Comparison of ENCODE assay signal across 21 cellular contexts in genomic region chr7:44216521-44217030, GRCh38. TPM values are rescaled to one million over a fixed set of nuclear protein-coding genes. Genes with fewer than 3 reads are reported as not detected.
DNase-seq lines count a peak whose midpoint lies in the region; ATAC-seq and TF ChIP-seq lines count a peak whose summit lies in the region.
"Had no signal": no experiment of that assay in that cellular context is flagged by ENCODE, and none has a peak within 500 bp of the region (broad histone marks: within the 10 kb centered on the region; RNA-seq: fewer than 3 reads in every experiment).

No MANE protein-coding gene starts in this region.

- H3K27me3 ChIP-seq in H7 (ENCODE audit: control insufficient read depth, insufficient read depth, low read length) (no peaks in the 10 kb centered on the region), layer of hippocampus (ENCODE audit: control insufficient read depth, insufficient read depth, low read length) (no peaks in the 10 kb centered on the region), endodermal cell (ENCODE audit: control insufficient read depth, insufficient read depth, low read length, poor library complexity, severe bottlenecking) (no peaks in the 10 kb centered on the region)
- H3K27me3 ChIP-seq: heart left ventricle, transverse colon had no signal

- H3K9me3 Mint-ChIP-seq in WTC11 (no peaks in the 10 kb centered on the region), endodermal cell (no peaks in the 10 kb centered on the region)
- H3K9me3 Mint-ChIP-seq: activated naive CD4-positive, alpha-beta T cell treated with anti-CD3 and anti-CD28 coated beads, Interleukin-2, amount 50 U/mL, for 24 hours; activated T-cell treated with anti-CD3 and anti-CD28 coated beads, Interleukin-2, amount 50 U/mL, for 4 hours; CD8-positive, alpha-beta T cell had no signal

- TF ChIP-seq CTCF in WTC11 (IDR thresholded peaks at IDR 0.05) = no peak
- no peak for TF ChIP-seq CTCF in endodermal cell (conservative IDR thresholded peaks at IDR 0.05)

- H3K27ac ChIP-seq in layer of hippocampus (ENCODE audit: low read depth, low read length) = peak overlapping the region; percentile 21
- H3K27ac ChIP-seq in endodermal cell (ENCODE audit: low read depth, low read length) = no peak overlapping the region
- H3K27ac ChIP-seq: heart left ventricle, parathyroid adenoma, stomach, transverse colon had no signal

- CTCF ChIA-PET in WTC11 (lab: Charles Lee) = interaction anchor here (1.1 to 3.5 kb wide), 4 partner anchors 16 to 85 kb away, joined by 3 to 21 read pairs (median 10); partner anchors contain the start of gene YKT6

- no peak overlapping the region for H3K9ac ChIP-seq in endodermal cell (ENCODE audit: extremely low read depth, low read length, poor library complexity, severe bottlenecking)
- H3K9ac ChIP-seq: parathyroid adenoma had no signal

- ATAC-seq in WTC11 (no peak), HG03095 (IDR thresholded peaks at IDR 0.05; ENCODE audit: unreplicated experiment) (no peak)
- ATAC-seq: activated T-cell treated with anti-CD3 and anti-CD28 coated beads, Interleukin-2, amount 50 U/mL, for 4 hours; CD8-positive, alpha-beta T cell had no signal

- peaks cover 5% of the 10 kb centered on the region for H3K36me3 ChIP-seq in H7 (replicated peaks; ENCODE audit: control insufficient read depth, insufficient read depth, low read length)
- peaks cover 28% of the 10 kb centered on the region for H3K36me3 ChIP-seq in endodermal cell (ENCODE audit: control insufficient read depth, insufficient read depth, low read length)

- H3K4me3 ChIP-seq in H7 (ENCODE audit: insufficient read depth, low read depth, low read length) (no peak overlapping the region), endodermal cell (ENCODE audit: low read length) (no peak overlapping the region)
- H3K4me3 ChIP-seq: heart left ventricle, lung, stomach, transverse colon had no signal

- H3K36me3 Mint-ChIP-seq in WTC11 = peaks cover 7% of the 10 kb centered on the region
- peaks cover 8% of the 10 kb centered on the region for H3K36me3 Mint-ChIP-seq in endodermal cell (ENCODE audit: low read depth)

- H3K4me1 Mint-ChIP-seq in WTC11 = peaks cover 27% of the 10 kb centered on the region
- H3K4me1 Mint-ChIP-seq in endodermal cell = peaks cover 12% of the 10 kb centered on the region
- H3K4me1 Mint-ChIP-seq: activated naive CD4-positive, alpha-beta T cell treated with anti-CD3 and anti-CD28 coated beads, Interleukin-2, amount 50 U/mL, for 24 hours had no signal

- POLR2A ChIA-PET in WTC11 (lab: Charles Lee) = no interaction called here

- H3K4me1 ChIP-seq in endodermal cell (ENCODE audit: control insufficient read depth, insufficient read depth, low read length) = no peaks in the 10 kb centered on the region
- H3K4me1 ChIP-seq: stomach, transverse colon had no signal

- WGBS in endodermal cell (ENCODE audit: insufficient coverage in 1 of 2, insufficient read length in 1 of 2), 2 experiments = 89 to 91% methylated on average over 6 to 9 of the region's 9 CpGs

- H3K27ac Mint-ChIP-seq in WTC11 = no peak overlapping the region
- no peak overlapping the region for H3K27ac Mint-ChIP-seq in endodermal cell
- H3K27ac Mint-ChIP-seq: activated naive CD4-positive, alpha-beta T cell treated with anti-CD3 and anti-CD28 coated beads, Interleukin-2, amount 50 U/mL, for 24 hours; CD8-positive, alpha-beta T cell had no signal

- H3K4me3 Mint-ChIP-seq in WTC11 = no peak overlapping the region
- no peak overlapping the region for H3K4me3 Mint-ChIP-seq in endodermal cell
- H3K4me3 Mint-ChIP-seq: activated naive CD4-positive, alpha-beta T cell treated with anti-CD3 and anti-CD28 coated beads, Interleukin-2, amount 50 U/mL, for 24 hours; activated T-cell treated with anti-CD3 and anti-CD28 coated beads, Interleukin-2, amount 50 U/mL, for 4 hours; CD8-positive, alpha-beta T cell had no signal

- DNase-seq in H7 (peak; percentile 48), WTC11 (ENCODE audit: low spot score) (peak; percentile 6), posterior vena cava (ENCODE audit: low spot score) (peak; percentile 79), DMS153 (lab: John Stamatoyannopoulos, UW) (no peak), endodermal cell (no peak), islet precursor cell (no peak)
- DNase-seq: activated CD4-positive, alpha-beta T cell treated with anti-CD3 and anti-CD28 coated beads for 1 hour; activated T-cell treated with anti-CD3 and anti-CD28 coated beads, Interleukin-2, amount 50 U/mL, for 4 hours; CD8-positive, alpha-beta T cell; KG1; NCI-H187 treated with DMSO at 0.1 percent for 48 hours; NCI-H446; stimulated activated CD4-positive, alpha-beta T cell treated with anti-CD3 and anti-CD28 coated beads, Interleukin-4, amount 100 ng/mL, for 4 hours; stomach; transverse colon had no signal

- intact Hi-C loops in posterior vena cava (cut with DNase I) = loop anchor here in 1 of 2 donors (1.0 to 10.0 kb wide), 2 partner anchors 32 to 248 kb away; no protein-coding TSS in a partner anchor

- H3K9me3 ChIP-seq in endodermal cell (ENCODE audit: control insufficient read depth, low read length) = no peaks in the 10 kb centered on the region
- H3K9me3 ChIP-seq: heart left ventricle, transverse colon had no signal

- H3K27me3 Mint-ChIP-seq in WTC11 (ENCODE audit: low read depth) (no peaks in the 10 kb centered on the region), endodermal cell (ENCODE audit: insufficient read depth) (no peaks in the 10 kb centered on the region)
- H3K27me3 Mint-ChIP-seq: activated naive CD4-positive, alpha-beta T cell treated with anti-CD3 and anti-CD28 coated beads, Interleukin-2, amount 50 U/mL, for 24 hours had no signal

TF ChIP-seq in WTC11, 78 proteins besides CTCF, POLR2A, EP300 and RAD21 (continues in another document):
- TF ChIP-seq ZNF138 (CRISPR knock-in tag; conservative IDR thresholded peaks at IDR 0.05) (no peak), FOXP4 (CRISPR knock-in tag; IDR thresholded peaks at IDR 0.05) (no peak), TEAD1 (CRISPR knock-in tag; IDR thresholded peaks at IDR 0.05) (no peak), ZNF416 (CRISPR knock-in tag; IDR thresholded peaks at IDR 0.05) (no peak), NR2C2 (CRISPR knock-in tag; IDR thresholded peaks at IDR 0.05) (no peak), ZNF219 (CRISPR knock-in tag; IDR thresholded peaks at IDR 0.05; ENCODE audit: borderline replicate concordance) (no peak), CBFB (CRISPR knock-in tag; IDR thresholded peaks at IDR 0.05; ENCODE audit: low read depth) (no peak), IRF2 (CRISPR knock-in tag; IDR thresholded peaks at IDR 0.05; ENCODE audit: borderline replicate concordance, low read depth) (no peak), HMGA2 (CRISPR knock-in tag; IDR thresholded peaks at IDR 0.05) (no peak), GABPB1 (CRISPR knock-in tag; IDR thresholded peaks at IDR 0.05) (no peak), CREB1 (CRISPR knock-in tag; IDR thresholded peaks at IDR 0.05) (no peak)
- TF ChIP-seq, protein P1, sequence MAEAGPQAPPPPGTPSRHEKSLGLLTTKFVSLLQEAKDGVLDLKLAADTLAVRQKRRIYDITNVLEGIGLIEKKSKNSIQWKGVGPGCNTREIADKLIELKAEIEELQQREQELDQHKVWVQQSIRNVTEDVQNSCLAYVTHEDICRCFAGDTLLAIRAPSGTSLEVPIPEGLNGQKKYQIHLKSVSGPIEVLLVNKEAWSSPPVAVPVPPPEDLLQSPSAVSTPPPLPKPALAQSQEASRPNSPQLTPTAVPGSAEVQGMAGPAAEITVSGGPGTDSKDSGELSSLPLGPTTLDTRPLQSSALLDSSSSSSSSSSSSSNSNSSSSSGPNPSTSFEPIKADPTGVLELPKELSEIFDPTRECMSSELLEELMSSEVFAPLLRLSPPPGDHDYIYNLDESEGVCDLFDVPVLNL (CRISPR knock-in tag; IDR thresholded peaks at IDR 0.05; ENCODE audit: borderline replicate concordance, low read depth) = no peak

RNA-seq across cellular contexts. Expression of gene YKT6, which starts 15.8 kb away (rescaled TPM):
- 82.4 and 93.4 TPM in 2 replicates for total RNA-seq in H7 (2014; rRNA removed; shearing (Covaris generic))
- 82.2 to 102 TPM (median 83.7 TPM) in 3 replicates for total RNA-seq in WTC11 (2021)
- 10 to 100 TPM; 56.7 to 71.8 TPM for total RNA-seq in posterior vena cava
- total RNA-seq in endodermal cell = 100 to 1,000 TPM in 1 of 2 donors, 10 to 100 TPM in 1; 96.2 to 101 TPM
- 93.6 TPM for polyA plus RNA-seq in endodermal cell (2013, experiment 1 of 2)
- polyA plus RNA-seq in endodermal cell (2013, experiment 2 of 2) = 85.7 TPM

RNA-seq across cellular contexts. Expression of gene GCK, which starts 27.3 kb away (rescaled TPM):
- total RNA-seq in H7 (2014; rRNA removed; shearing (Covaris generic)) = 2.8 and 3.7 TPM in 2 replicates
- total RNA-seq in WTC11 (2021) (3.3 to 5.1 TPM (median 4.5 TPM) in 3 replicates), posterior vena cava (under 1 TPM; 0.51 to 0.81 TPM), endodermal cell (under 1 TPM; 0.29 to 0.48 TPM)
- polyA plus RNA-seq in endodermal cell (2013, experiment 1 of 2) = 5.4 TPM
- polyA plus RNA-seq in endodermal cell (2013, experiment 2 of 2) = 5.5 TPM

Comparison
In these comparisons a context has a peak if more than half of its experiments do, and no peak if none do; other contexts are left out.
1. DNase-seq: peak in H7 (single experiment), WTC11 (single experiment) and posterior vena cava (single experiment); none in DMS153 (single experiment), endodermal cell (single experiment) and islet precursor cell (single experiment).